17 cellular contexts compared by ENCODE assay signal in genomic region chr9:113184089-113184488, GRCh38. TPM values are rescaled to one million over a fixed set of nuclear protein-coding genes. Genes with fewer than 3 reads are reported as not detected.
A peak's percentile ranks its signal among the peaks of the same experiment; 100 is the strongest.
DNase-seq lines count a peak whose midpoint lies in the region; ATAC-seq, FAIRE-seq and TF ChIP-seq lines count a peak whose summit lies in the region.
"Had no signal": no experiment of that assay in that cellular context is flagged by ENCODE, and none has a peak within 500 bp of the region (broad histone marks: within the 10 kb centered on the region; RNA-seq: fewer than 3 reads in every experiment).

No MANE protein-coding gene starts in this region.

- peaks cover 100% of the 10 kb centered on the region for H3K36me3 Mint-ChIP-seq in stimulated activated effector memory CD8-positive, alpha-beta T cell treated with anti-CD3 and anti-CD28 coated beads, Interleukin-12 subunit alpha, Interleukin-12 subunit beta, amount 100 ng/mL, for 72 hours

- H3K4me1 Mint-ChIP-seq in stimulated activated effector memory CD8-positive, alpha-beta T cell treated with anti-CD3 and anti-CD28 coated beads, Interleukin-12 subunit alpha, Interleukin-12 subunit beta, amount 100 ng/mL, for 72 hours = no peaks in the 10 kb centered on the region
- H3K4me1 Mint-ChIP-seq: GM23338 had no signal

- H3K9me3 ChIP-seq in RWPE2 (ENCODE audit: severe bottlenecking) (no peaks in the 10 kb centered on the region), mucosa of descending colon (no peaks in the 10 kb centered on the region)
- H3K9me3 ChIP-seq: BE2C, Caco-2 had no signal

- intact Hi-C loops in mucosa of descending colon (cut with DNase I, micrococcal nuclease) = no loop called here

- ATAC-seq in RWPE2 (ENCODE audit: low read depth) (no peak), foreskin keratinocyte (peak; percentile 31), mucosa of descending colon (no peak), GM18502 (IDR thresholded peaks at IDR 0.05; ENCODE audit: poor library complexity, unreplicated experiment) (no peak), HG03175 (IDR thresholded peaks at IDR 0.05; ENCODE audit: unreplicated experiment) (no peak)
- ATAC-seq in stimulated activated effector memory CD8-positive, alpha-beta T cell treated with anti-CD3 and anti-CD28 coated beads, Interleukin-12 subunit alpha, Interleukin-12 subunit beta, amount 100 ng/mL, for 72 hours = peak; percentile 37
- ATAC-seq: GM23338 had no signal

- FAIRE-seq in bronchial epithelial cell (lab: Jason Lieb, UNC) = no peak
- FAIRE-seq: D721Med, GM12892 had no signal

- H3K27ac ChIP-seq in RWPE2 (ENCODE audit: poor library complexity, severe bottlenecking) = peak overlapping the region; percentile 16
- peak overlapping the region; percentile 77 for H3K27ac ChIP-seq in foreskin keratinocyte
- H3K27ac ChIP-seq: HL-60 had no signal

- H3K36me3 ChIP-seq in RWPE2 (ENCODE audit: low read depth) (peaks cover 91% of the 10 kb centered on the region), bronchial epithelial cell (ENCODE audit: control insufficient read depth, insufficient read depth, low read length) (peaks cover 16% of the 10 kb centered on the region), mucosa of descending colon (ENCODE audit: low read depth) (peaks cover 5% of the 10 kb centered on the region)

- no peaks in the 10 kb centered on the region for H3K9me3 Mint-ChIP-seq in stimulated activated effector memory CD8-positive, alpha-beta T cell treated with anti-CD3 and anti-CD28 coated beads, Interleukin-12 subunit alpha, Interleukin-12 subunit beta, amount 100 ng/mL, for 72 hours
- H3K9me3 Mint-ChIP-seq: CD4-positive, CD25-positive, alpha-beta regulatory T cell; GM23338 had no signal

- peak overlapping the region; percentile 50 for H3K27ac Mint-ChIP-seq in stimulated activated effector memory CD8-positive, alpha-beta T cell treated with anti-CD3 and anti-CD28 coated beads, Interleukin-12 subunit alpha, Interleukin-12 subunit beta, amount 100 ng/mL, for 72 hours
- H3K27ac Mint-ChIP-seq: GM23338 had no signal

- DNase-seq in RWPE2 (ENCODE audit: low spot score) = no peak
- DNase-seq in bronchial epithelial cell (ENCODE audit: low read depth) = peak; percentile 60
- DNase-seq in foreskin keratinocyte = peak; percentile 5 to 26
- DNase-seq in stimulated activated effector memory CD8-positive, alpha-beta T cell treated with anti-CD3 and anti-CD28 coated beads, Interleukin-12 subunit alpha, Interleukin-12 subunit beta, amount 100 ng/mL, for 72 hours (ENCODE audit: low spot score in 2 of 2) = no peak
- no peak for DNase-seq in mucosa of descending colon
- DNase-seq: ACHN; BE2C; C1 segment of cervical spinal cord; Caco-2; CD4-positive, CD25-positive, alpha-beta regulatory T cell; GDM1 had no signal

- no peak overlapping the region for H3K4me3 Mint-ChIP-seq in stimulated activated effector memory CD8-positive, alpha-beta T cell treated with anti-CD3 and anti-CD28 coated beads, Interleukin-12 subunit alpha, Interleukin-12 subunit beta, amount 100 ng/mL, for 72 hours
- H3K4me3 Mint-ChIP-seq: CD4-positive, CD25-positive, alpha-beta regulatory T cell; GM23338 had no signal

- no peak overlapping the region for H3K4me3 ChIP-seq in RWPE2 (ENCODE audit: severe bottlenecking)
- no peak overlapping the region for H3K4me3 ChIP-seq in bronchial epithelial cell (ENCODE audit: low read depth, low read length)
- no peak overlapping the region for H3K4me3 ChIP-seq in mucosa of descending colon
- H3K4me3 ChIP-seq: GM23338 had no signal

- TF ChIP-seq CTCF in RWPE2 (IDR thresholded peaks at IDR 0.05; ENCODE audit: poor library complexity, severe bottlenecking) (no peak), bronchial epithelial cell (IDR thresholded peaks at IDR 0.05; ENCODE audit: insufficient read depth, low read length, severe bottlenecking) (no peak), foreskin keratinocyte (conservative IDR thresholded peaks at IDR 0.05) (no peak), mucosa of descending colon (IDR thresholded peaks at IDR 0.05) (no peak)

- H3K4me1 ChIP-seq in RWPE2 (ENCODE audit: insufficient read depth, poor library complexity, severe bottlenecking) (peaks cover 22% of the 10 kb centered on the region), foreskin keratinocyte (peaks cover 30% of the 10 kb centered on the region), mucosa of descending colon (ENCODE audit: low read depth) (no peaks in the 10 kb centered on the region)
- H3K4me1 ChIP-seq: BE2C, Caco-2 had no signal

- H3K27me3 ChIP-seq in RWPE2 (ENCODE audit: insufficient read depth, poor library complexity, severe bottlenecking) (no peaks in the 10 kb centered on the region), bronchial epithelial cell (ENCODE audit: control insufficient read depth, insufficient read depth, low read length) (no peaks in the 10 kb centered on the region), foreskin keratinocyte (no peaks in the 10 kb centered on the region)
- H3K27me3 ChIP-seq: BE2C had no signal

RNA-seq across cellular contexts. Expression of gene SLC31A2, which starts 33.3 kb away (rescaled TPM):
- total RNA-seq in bronchial epithelial cell (25.1 and 42.6 TPM in 2 replicates), foreskin keratinocyte (57.3 and 71.2 TPM in 2 replicates), mucosa of descending colon (10 to 100 TPM; 17.1 to 23.7 (median 17.8) TPM)
- polyA plus RNA-seq in foreskin keratinocyte = 38.0 and 58.5 TPM in 2 replicates

RNA-seq across cellular contexts. Expression of gene FKBP15, which starts 37.0 kb away (rescaled TPM):
- total RNA-seq in bronchial epithelial cell (11.1 and 12.9 TPM in 2 replicates), foreskin keratinocyte (21.9 and 23.6 TPM in 2 replicates), mucosa of descending colon (10 to 100 TPM; 26.6 to 30.9 (median 26.8) TPM)
- 11.2 and 11.8 TPM in 2 replicates for polyA plus RNA-seq in foreskin keratinocyte

RNA-seq across cellular contexts. Expression of gene SLC31A1, which starts 37.3 kb away (rescaled TPM):
- total RNA-seq in bronchial epithelial cell (29.7 and 50.1 TPM in 2 replicates), foreskin keratinocyte (23.0 and 24.6 TPM in 2 replicates), mucosa of descending colon (10 to 100 TPM; 26.5 to 63.7 (median 34.7) TPM)
- polyA plus RNA-seq in foreskin keratinocyte = 10.7 and 11.3 TPM in 2 replicates

Comparison
In these comparisons a context has a peak if more than half of its experiments do, and no peak if none do; other contexts are left out.
1. ATAC-seq: peak in foreskin keratinocyte (single experiment) and stimulated activated effector memory CD8-positive, alpha-beta T cell treated with anti-CD3 and anti-CD28 coated beads, Interleukin-12 subunit alpha, Interleukin-12 subunit beta, amount 100 ng/mL, for 72 hours (single experiment); none in RWPE2 (single experiment), mucosa of descending colon (single experiment), GM18502 (single experiment) and HG03175 (single experiment).
2. DNase-seq: peak in bronchial epithelial cell (single experiment) and foreskin keratinocyte (2 of 2); none in RWPE2 (single experiment), stimulated activated effector memory CD8-positive, alpha-beta T cell treated with anti-CD3 and anti-CD28 coated beads, Interleukin-12 subunit alpha, Interleukin-12 subunit beta, amount 100 ng/mL, for 72 hours (0 of 2) and mucosa of descending colon (0 of 3).